ENCODE assay signal across 10 cellular contexts in genomic region chr4:163665521-163666334, GRCh38.
DNase-seq lines count a peak whose midpoint lies in the region; ATAC-seq and TF ChIP-seq lines count a peak whose summit lies in the region.
"Had no signal": no experiment of that assay in that cellular context is flagged by ENCODE, and none has a peak within 500 bp of the region (broad histone marks: within the 10 kb centered on the region; RNA-seq: fewer than 3 reads in every experiment).

No MANE protein-coding gene starts in this region.

- H3K4me3 Mint-ChIP-seq in endothelial cell (ENCODE audit: unreplicated experiment) = no peak overlapping the region

- H3K4me1 ChIP-seq in right lobe of liver (no peaks in the 10 kb centered on the region), ovary (ENCODE audit: insufficient read depth) (no peaks in the 10 kb centered on the region)

- WGBS in right lobe of liver (ENCODE audit: insufficient coverage, low coverage, low lambda C conversion rate, missing lambda C conversion rate) = 38% methylated on average over 9 of the region's 9 CpGs
- WGBS in ovary, 3 donors = 72 to 80% (median 75%) methylated on average over 9 of the region's 9 CpGs

- H3K27me3 Mint-ChIP-seq in endothelial cell (ENCODE audit: unreplicated experiment) = no peaks in the 10 kb centered on the region

- no peaks in the 10 kb centered on the region for H3K36me3 ChIP-seq in right lobe of liver
- no peaks in the 10 kb centered on the region for H3K36me3 ChIP-seq in ovary
- H3K36me3 ChIP-seq: neutrophil had no signal

- H3K27me3 ChIP-seq in right lobe of liver = no peaks in the 10 kb centered on the region
- no peaks in the 10 kb centered on the region for H3K27me3 ChIP-seq in ovary
- H3K27me3 ChIP-seq: neutrophil had no signal

- intact Hi-C loops in right lobe of liver (cut with DNase I) (no loop called here), ovary (cut with DNase I) (no loop called here)

- no peak for TF ChIP-seq POLR2A in GM18505 (IDR thresholded peaks at IDR 0.05; ENCODE audit: borderline replicate concordance, extremely low read depth, insufficient read depth, insufficient read length)
- TF ChIP-seq POLR2A in right lobe of liver (IDR thresholded peaks at IDR 0.05) = no peak
- TF ChIP-seq POLR2A in ovary (IDR thresholded peaks at IDR 0.05) = no peak

- H3K27ac Mint-ChIP-seq in endothelial cell (ENCODE audit: unreplicated experiment) = no peak overlapping the region

- H3K36me3 Mint-ChIP-seq in endothelial cell (ENCODE audit: low read depth, unreplicated experiment) = no peaks in the 10 kb centered on the region

- no peak for DNase-seq in right lobe of liver
- DNase-seq in SK-N-DZ (ENCODE audit: low spot score) = no peak
- no peak for DNase-seq in NCI-H1436 (lab: John Stamatoyannopoulos, UW)
- no peak for DNase-seq in endothelial cell (ENCODE audit: low spot score)
- DNase-seq in ovary = no peak
- DNase-seq: DMS53 had no signal

- TF ChIP-seq EP300 in ovary (IDR thresholded peaks at IDR 0.05) = no peak

- H3K9me3 ChIP-seq in right lobe of liver (no peaks in the 10 kb centered on the region), ovary (no peaks in the 10 kb centered on the region)
- H3K9me3 ChIP-seq: neutrophil had no signal

- TF ChIP-seq CTCF in right lobe of liver (IDR thresholded peaks at IDR 0.05) = no peak
- TF ChIP-seq CTCF in endothelial cell (IDR thresholded peaks at IDR 0.05; ENCODE audit: unreplicated experiment) = no peak
- TF ChIP-seq CTCF in ovary (IDR thresholded peaks at IDR 0.05) = no peak

- H3K27ac ChIP-seq in right lobe of liver (no peak overlapping the region), ovary (no peak overlapping the region)

- no peaks in the 10 kb centered on the region for H3K4me1 Mint-ChIP-seq in endothelial cell (ENCODE audit: unreplicated experiment)

- no peaks in the 10 kb centered on the region for H3K9me3 Mint-ChIP-seq in endothelial cell (ENCODE audit: unreplicated experiment)

- ATAC-seq in GM18505 (IDR thresholded peaks at IDR 0.05; ENCODE audit: unreplicated experiment) = peak; percentile 27
- peak; percentile 45 for ATAC-seq in GM21723 (IDR thresholded peaks at IDR 0.05; ENCODE audit: unreplicated experiment)
- peak; percentile 28 for ATAC-seq in HG03565 (IDR thresholded peaks at IDR 0.05; ENCODE audit: unreplicated experiment)
- peak in 3 of 4 donors; percentile 19 to 50 (median 47) for ATAC-seq in right lobe of liver

- no peak overlapping the region for H3K4me3 ChIP-seq in right lobe of liver
- H3K4me3 ChIP-seq in ovary = no peak overlapping the region
